Comparison of ENCODE assay signal across 10 cellular contexts in the genomic region with DNA sequence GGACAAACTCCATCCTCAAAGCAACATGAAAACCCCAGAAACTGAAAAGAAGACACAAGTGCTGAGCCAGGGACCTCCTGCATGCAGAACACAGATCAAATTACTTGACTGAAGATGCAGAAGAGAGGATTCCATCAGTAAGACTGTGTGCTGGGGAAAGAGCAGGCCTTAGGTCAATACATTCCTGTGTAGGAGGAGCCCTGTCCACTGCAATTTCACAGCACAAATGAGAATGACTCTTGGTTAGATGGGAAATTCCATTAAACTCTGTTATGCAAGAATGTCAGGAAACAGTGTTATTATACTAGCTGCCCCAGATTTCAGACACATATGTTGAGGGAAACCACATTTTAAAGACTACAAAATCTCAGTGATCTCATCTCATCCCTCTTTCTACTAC. TPM values are rescaled to one million over a fixed set of nuclear protein-coding genes. Genes with fewer than 3 reads are reported as not detected.
DNase-seq lines count a peak whose midpoint lies in the region; ATAC-seq and TF ChIP-seq lines count a peak whose summit lies in the region.
"Had no signal": no experiment of that assay in that cellular context is flagged by ENCODE, and none has a peak within 500 bp of the region (broad histone marks: within the 10 kb centered on the region; RNA-seq: fewer than 3 reads in every experiment).

No MANE protein-coding gene starts in this region.

- H3K36me3 ChIP-seq in mucosa of descending colon (ENCODE audit: low read depth), result no peaks in the 10 kb centered on the region

- H3K27me3 Mint-ChIP-seq in activated CD4-positive, alpha-beta memory T cell treated with anti-CD3 and anti-CD28 coated beads, Interleukin-2, amount 10 ng/mL, durations not matched to agents 7 days and 5 days, result peaks cover 3% of the 10 kb centered on the region
- H3K27me3 Mint-ChIP-seq: CD4-positive, alpha-beta T cell had no signal

- DNase-seq in AG04449 (ENCODE audit: low read depth, low spot score) (peak; percentile 99), NCI-H460 (ENCODE audit: extremely low read depth, low read depth) (peak; percentile 55), epithelial cell of esophagus (ENCODE audit: low read depth) (peak; percentile 60), mucosa of descending colon (no peak), NCI-H1092 (lab: John Stamatoyannopoulos, UW) (no peak), NCI-H526 treated with DMSO at 0.1 percent for 48 hours (lab: John Stamatoyannopoulos, UW) (no peak), NAMALWA (ENCODE audit: low spot score) (no peak)
- no peak for DNase-seq in activated CD4-positive, alpha-beta memory T cell treated with anti-CD3 and anti-CD28 coated beads, Interleukin-2, amount 10 ng/mL, durations not matched to agents 7 days and 5 days
- DNase-seq: CD4-positive, alpha-beta T cell had no signal

- no peaks in the 10 kb centered on the region for H3K36me3 Mint-ChIP-seq in activated CD4-positive, alpha-beta memory T cell treated with anti-CD3 and anti-CD28 coated beads, Interleukin-2, amount 10 ng/mL, durations not matched to agents 7 days and 5 days (ENCODE audit: low read depth)

- POLR2A ChIA-PET in AG04449 (lab: Yijun Ruan, JAX), result interaction anchor here (1.0 to 1.4 kb wide), 3 partner anchors 25 to 49 kb away, joined by 5 to 7 read pairs (median 5); a partner anchor contains a TSS
- POLR2A ChIA-PET in activated CD4-positive, alpha-beta memory T cell treated with anti-CD3 and anti-CD28 coated beads, Interleukin-2, amount 10 ng/mL, durations not matched to agents 7 days and 5 days (lab: Charles Lee), result no interaction called here

- intact Hi-C loops in mucosa of descending colon (cut with DNase I, micrococcal nuclease), result no loop called here

- H3K27ac Mint-ChIP-seq in activated CD4-positive, alpha-beta memory T cell treated with anti-CD3 and anti-CD28 coated beads, Interleukin-2, amount 10 ng/mL, durations not matched to agents 7 days and 5 days, result no peak overlapping the region
- H3K27ac Mint-ChIP-seq: CD4-positive, alpha-beta T cell had no signal

- H3K4me1 ChIP-seq in mucosa of descending colon (ENCODE audit: low read depth), result no peaks in the 10 kb centered on the region

- no peak overlapping the region for H3K4me3 Mint-ChIP-seq in activated CD4-positive, alpha-beta memory T cell treated with anti-CD3 and anti-CD28 coated beads, Interleukin-2, amount 10 ng/mL, durations not matched to agents 7 days and 5 days
- H3K4me3 Mint-ChIP-seq: CD4-positive, alpha-beta T cell had no signal

- peaks cover 10% of the 10 kb centered on the region for H3K9me3 Mint-ChIP-seq in activated CD4-positive, alpha-beta memory T cell treated with anti-CD3 and anti-CD28 coated beads, Interleukin-2, amount 10 ng/mL, durations not matched to agents 7 days and 5 days

- TF ChIP-seq CTCF in AG04449 (IDR thresholded peaks at IDR 0.05; ENCODE audit: insufficient read depth, low read length, missing control alignments) (no peak), epithelial cell of esophagus (IDR thresholded peaks at IDR 0.05; ENCODE audit: insufficient read depth, low read depth, low read length, missing control alignments) (no peak), mucosa of descending colon (IDR thresholded peaks at IDR 0.05) (no peak)

- CTCF ChIA-PET in AG04449 (lab: Yijun Ruan, JAX), result interaction anchor here (0.7 kb wide), 1 partner anchor 67 kb away, joined by 4 read pairs; no protein-coding TSS in a partner anchor
- CTCF ChIA-PET in activated CD4-positive, alpha-beta memory T cell treated with anti-CD3 and anti-CD28 coated beads, Interleukin-2, amount 10 ng/mL, durations not matched to agents 7 days and 5 days (lab: Charles Lee), result interaction anchor here (1.1 kb wide), 1 partner anchor 10 kb away, joined by 3 read pairs; no protein-coding TSS in a partner anchor

- H3K4me3 ChIP-seq in AG04449 (ENCODE audit: low read depth, low read length) (no peak overlapping the region), epithelial cell of esophagus (ENCODE audit: low read length) (no peak overlapping the region), mucosa of descending colon (no peak overlapping the region)
- H3K4me3 ChIP-seq: SK-N-MC had no signal

- ATAC-seq in mucosa of descending colon, result peak; percentile 37

- H3K4me1 Mint-ChIP-seq in activated CD4-positive, alpha-beta memory T cell treated with anti-CD3 and anti-CD28 coated beads, Interleukin-2, amount 10 ng/mL, durations not matched to agents 7 days and 5 days, result no peaks in the 10 kb centered on the region

- no peaks in the 10 kb centered on the region for H3K9me3 ChIP-seq in mucosa of descending colon

RNA-seq across cellular contexts. Expression of a gene that starts 48.2 kb away (rescaled TPM):
- total RNA-seq in NCI-H460 (2014; rRNA removed; shearing (Covaris generic)), result 88.9 and 101 TPM in 2 replicates
- polyA plus RNA-seq in NCI-H460 (2014; cell fraction: nucleus; rRNA removed), result 91.1 and 97.7 TPM in 2 replicates
- total RNA-seq in mucosa of descending colon, result 100 to 1,000 TPM in 2 of 3 donors, 10 to 100 TPM in 1; 28.1 to 246 (median 108) TPM
- total RNA-seq in activated CD4-positive, alpha-beta memory T cell treated with anti-CD3 and anti-CD28 coated beads, Interleukin-2, amount 10 ng/mL, durations not matched to agents 7 days and 5 days, result under 1 TPM; 0.30 to 0.35 TPM

Comparison
In these comparisons a context has a peak if more than half of its experiments do, and no peak if none do; other contexts are left out.
1. DNase-seq: peak in AG04449 (single experiment), NCI-H460 (single experiment) and epithelial cell of esophagus (single experiment); none in mucosa of descending colon (0 of 3), NCI-H1092 (single experiment), NCI-H526 treated with DMSO at 0.1 percent for 48 hours (single experiment), activated CD4-positive, alpha-beta memory T cell treated with anti-CD3 and anti-CD28 coated beads, Interleukin-2, amount 10 ng/mL, durations not matched to agents 7 days and 5 days (single experiment) and NAMALWA (single experiment).
2. RNA of a gene that starts 48.2 kb away (total RNA-seq): 28.1 to 246 TPM in mucosa of descending colon and 88.9 to 101 TPM in NCI-H460; 0.30 to 0.35 TPM in activated CD4-positive, alpha-beta memory T cell treated with anti-CD3 and anti-CD28 coated beads, Interleukin-2, amount 10 ng/mL, durations not matched to agents 7 days and 5 days; every median in the first group is over 10 times any median in the second.